1 cellular context compared by ENCODE assay signal in the genomic region with DNA sequence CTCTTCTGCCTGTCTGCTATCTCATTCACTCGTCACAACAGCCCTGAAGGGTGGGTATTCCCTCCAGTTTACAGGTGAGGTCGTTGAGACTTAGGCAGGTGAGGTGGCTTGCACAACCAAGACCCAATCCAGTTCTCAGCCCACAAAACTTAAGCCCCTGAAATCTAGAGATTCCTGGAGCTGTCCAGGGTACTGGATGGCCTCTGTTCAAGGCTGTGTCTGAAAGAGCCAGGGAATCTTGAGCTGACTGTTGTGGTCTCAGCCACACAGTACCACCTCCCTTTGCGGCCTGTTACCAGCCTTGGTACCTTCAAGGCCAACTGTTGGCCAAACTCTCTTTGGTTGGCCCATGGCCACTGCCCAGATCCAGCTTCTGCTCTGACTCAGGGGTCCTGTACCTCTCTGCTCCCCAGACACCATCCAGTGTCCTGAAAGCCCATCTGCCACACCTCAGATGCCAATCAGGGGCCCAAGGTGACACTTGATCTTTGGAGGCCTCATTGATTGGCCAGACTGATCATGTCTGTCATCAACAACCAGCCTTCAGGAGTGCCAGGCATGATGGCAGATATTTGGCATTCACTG.
TF ChIP-seq lines count a peak whose summit lies in the region.

No MANE protein-coding gene starts in this region.

TF ChIP-seq in HepG2, 621 proteins besides CTCF, POLR2A, EP300 and RAD21 (continued from another document):
- TF ChIP-seq, protein P1, sequence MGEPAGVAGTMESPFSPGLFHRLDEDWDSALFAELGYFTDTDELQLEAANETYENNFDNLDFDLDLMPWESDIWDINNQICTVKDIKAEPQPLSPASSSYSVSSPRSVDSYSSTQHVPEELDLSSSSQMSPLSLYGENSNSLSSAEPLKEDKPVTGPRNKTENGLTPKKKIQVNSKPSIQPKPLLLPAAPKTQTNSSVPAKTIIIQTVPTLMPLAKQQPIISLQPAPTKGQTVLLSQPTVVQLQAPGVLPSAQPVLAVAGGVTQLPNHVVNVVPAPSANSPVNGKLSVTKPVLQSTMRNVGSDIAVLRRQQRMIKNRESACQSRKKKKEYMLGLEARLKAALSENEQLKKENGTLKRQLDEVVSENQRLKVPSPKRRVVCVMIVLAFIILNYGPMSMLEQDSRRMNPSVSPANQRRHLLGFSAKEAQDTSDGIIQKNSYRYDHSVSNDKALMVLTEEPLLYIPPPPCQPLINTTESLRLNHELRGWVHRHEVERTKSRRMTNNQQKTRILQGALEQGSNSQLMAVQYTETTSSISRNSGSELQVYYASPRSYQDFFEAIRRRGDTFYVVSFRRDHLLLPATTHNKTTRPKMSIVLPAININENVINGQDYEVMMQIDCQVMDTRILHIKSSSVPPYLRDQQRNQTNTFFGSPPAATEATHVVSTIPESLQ (CRISPR knock-in tag; conservative IDR thresholded peaks at IDR 0.05): no peak
- TF ChIP-seq SIX4 (CRISPR knock-in tag; IDR thresholded peaks at IDR 0.05) (peak; percentile 29; the same call in 1 of the 2 replicates), RXRB (CRISPR knock-in tag; IDR thresholded peaks at IDR 0.05; ENCODE audit: borderline replicate concordance) (0 out of 2 replicates have a peak, but pooled peaks have one; percentile 14), MIER2 (CRISPR knock-in tag; IDR thresholded peaks at IDR 0.05) (peak; percentile 96), ZSCAN9 (CRISPR knock-in tag; IDR thresholded peaks at IDR 0.05; ENCODE audit: borderline replicate concordance) (0 out of 2 replicates have a peak, but pooled peaks have one; percentile 63), SALL1 (CRISPR knock-in tag; IDR thresholded peaks at IDR 0.05) (peak; percentile 41; the same call in 1 of the 2 replicates), EHMT2 (IDR thresholded peaks at IDR 0.05; ENCODE audit: borderline replicate concordance, low read depth, low read length) (0 out of 2 replicates have a peak, but pooled peaks have one; percentile 74), KLF9 (CRISPR knock-in tag; IDR thresholded peaks at IDR 0.05; ENCODE audit: low read depth) (no peak), ZNF12 (CRISPR knock-in tag; IDR thresholded peaks at IDR 0.05) (0 out of 2 replicates have a peak, but pooled peaks have one; percentile 55), ZNF235 (CRISPR knock-in tag; IDR thresholded peaks at IDR 0.05; ENCODE audit: borderline replicate concordance) (no peak)
- TF ChIP-seq, protein P2, sequence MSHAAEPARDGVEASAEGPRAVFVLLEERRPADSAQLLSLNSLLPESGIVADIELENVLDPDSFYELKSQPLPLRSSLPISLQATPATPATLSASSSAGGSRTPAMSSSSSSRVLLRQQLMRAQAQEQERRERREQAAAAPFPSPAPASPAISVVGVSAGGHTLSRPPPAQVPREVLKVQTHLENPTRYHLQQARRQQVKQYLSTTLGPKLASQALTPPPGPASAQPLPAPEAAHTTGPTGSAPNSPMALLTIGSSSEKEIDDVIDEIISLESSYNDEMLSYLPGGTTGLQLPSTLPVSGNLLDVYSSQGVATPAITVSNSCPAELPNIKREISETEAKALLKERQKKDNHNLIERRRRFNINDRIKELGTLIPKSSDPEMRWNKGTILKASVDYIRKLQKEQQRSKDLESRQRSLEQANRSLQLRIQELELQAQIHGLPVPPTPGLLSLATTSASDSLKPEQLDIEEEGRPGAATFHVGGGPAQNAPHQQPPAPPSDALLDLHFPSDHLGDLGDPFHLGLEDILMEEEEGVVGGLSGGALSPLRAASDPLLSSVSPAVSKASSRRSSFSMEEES (CRISPR knock-in tag; IDR thresholded peaks at IDR 0.05): peak; percentile 41; the same call in 1 of the 2 replicates
- TF ChIP-seq, protein P3, sequence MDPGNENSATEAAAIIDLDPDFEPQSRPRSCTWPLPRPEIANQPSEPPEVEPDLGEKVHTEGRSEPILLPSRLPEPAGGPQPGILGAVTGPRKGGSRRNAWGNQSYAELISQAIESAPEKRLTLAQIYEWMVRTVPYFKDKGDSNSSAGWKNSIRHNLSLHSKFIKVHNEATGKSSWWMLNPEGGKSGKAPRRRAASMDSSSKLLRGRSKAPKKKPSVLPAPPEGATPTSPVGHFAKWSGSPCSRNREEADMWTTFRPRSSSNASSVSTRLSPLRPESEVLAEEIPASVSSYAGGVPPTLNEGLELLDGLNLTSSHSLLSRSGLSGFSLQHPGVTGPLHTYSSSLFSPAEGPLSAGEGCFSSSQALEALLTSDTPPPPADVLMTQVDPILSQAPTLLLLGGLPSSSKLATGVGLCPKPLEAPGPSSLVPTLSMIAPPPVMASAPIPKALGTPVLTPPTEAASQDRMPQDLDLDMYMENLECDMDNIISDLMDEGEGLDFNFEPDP (CRISPR knock-in tag; conservative IDR thresholded peaks at IDR 0.05): 0 out of 2 replicates have a peak, but pooled peaks have one; percentile 32
- TF ChIP-seq, protein P4, sequence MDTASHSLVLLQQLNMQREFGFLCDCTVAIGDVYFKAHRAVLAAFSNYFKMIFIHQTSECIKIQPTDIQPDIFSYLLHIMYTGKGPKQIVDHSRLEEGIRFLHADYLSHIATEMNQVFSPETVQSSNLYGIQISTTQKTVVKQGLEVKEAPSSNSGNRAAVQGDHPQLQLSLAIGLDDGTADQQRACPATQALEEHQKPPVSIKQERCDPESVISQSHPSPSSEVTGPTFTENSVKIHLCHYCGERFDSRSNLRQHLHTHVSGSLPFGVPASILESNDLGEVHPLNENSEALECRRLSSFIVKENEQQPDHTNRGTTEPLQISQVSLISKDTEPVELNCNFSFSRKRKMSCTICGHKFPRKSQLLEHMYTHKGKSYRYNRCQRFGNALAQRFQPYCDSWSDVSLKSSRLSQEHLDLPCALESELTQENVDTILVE (CRISPR knock-in tag; IDR thresholded peaks at IDR 0.05): 0 out of 2 replicates have a peak, but pooled peaks have one; percentile 53
- TF ChIP-seq, protein P5, sequence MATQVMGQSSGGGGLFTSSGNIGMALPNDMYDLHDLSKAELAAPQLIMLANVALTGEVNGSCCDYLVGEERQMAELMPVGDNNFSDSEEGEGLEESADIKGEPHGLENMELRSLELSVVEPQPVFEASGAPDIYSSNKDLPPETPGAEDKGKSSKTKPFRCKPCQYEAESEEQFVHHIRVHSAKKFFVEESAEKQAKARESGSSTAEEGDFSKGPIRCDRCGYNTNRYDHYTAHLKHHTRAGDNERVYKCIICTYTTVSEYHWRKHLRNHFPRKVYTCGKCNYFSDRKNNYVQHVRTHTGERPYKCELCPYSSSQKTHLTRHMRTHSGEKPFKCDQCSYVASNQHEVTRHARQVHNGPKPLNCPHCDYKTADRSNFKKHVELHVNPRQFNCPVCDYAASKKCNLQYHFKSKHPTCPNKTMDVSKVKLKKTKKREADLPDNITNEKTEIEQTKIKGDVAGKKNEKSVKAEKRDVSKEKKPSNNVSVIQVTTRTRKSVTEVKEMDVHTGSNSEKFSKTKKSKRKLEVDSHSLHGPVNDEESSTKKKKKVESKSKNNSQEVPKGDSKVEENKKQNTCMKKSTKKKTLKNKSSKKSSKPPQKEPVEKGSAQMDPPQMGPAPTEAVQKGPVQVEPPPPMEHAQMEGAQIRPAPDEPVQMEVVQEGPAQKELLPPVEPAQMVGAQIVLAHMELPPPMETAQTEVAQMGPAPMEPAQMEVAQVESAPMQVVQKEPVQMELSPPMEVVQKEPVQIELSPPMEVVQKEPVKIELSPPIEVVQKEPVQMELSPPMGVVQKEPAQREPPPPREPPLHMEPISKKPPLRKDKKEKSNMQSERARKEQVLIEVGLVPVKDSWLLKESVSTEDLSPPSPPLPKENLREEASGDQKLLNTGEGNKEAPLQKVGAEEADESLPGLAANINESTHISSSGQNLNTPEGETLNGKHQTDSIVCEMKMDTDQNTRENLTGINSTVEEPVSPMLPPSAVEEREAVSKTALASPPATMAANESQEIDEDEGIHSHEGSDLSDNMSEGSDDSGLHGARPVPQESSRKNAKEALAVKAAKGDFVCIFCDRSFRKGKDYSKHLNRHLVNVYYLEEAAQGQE (IDR thresholded peaks at IDR 0.05; ENCODE audit: borderline replicate concordance in 1 of 2, low read depth in 1 of 2, low read length in 2 of 2): peak; percentile 85 to 97
- TF ChIP-seq, protein P6, sequence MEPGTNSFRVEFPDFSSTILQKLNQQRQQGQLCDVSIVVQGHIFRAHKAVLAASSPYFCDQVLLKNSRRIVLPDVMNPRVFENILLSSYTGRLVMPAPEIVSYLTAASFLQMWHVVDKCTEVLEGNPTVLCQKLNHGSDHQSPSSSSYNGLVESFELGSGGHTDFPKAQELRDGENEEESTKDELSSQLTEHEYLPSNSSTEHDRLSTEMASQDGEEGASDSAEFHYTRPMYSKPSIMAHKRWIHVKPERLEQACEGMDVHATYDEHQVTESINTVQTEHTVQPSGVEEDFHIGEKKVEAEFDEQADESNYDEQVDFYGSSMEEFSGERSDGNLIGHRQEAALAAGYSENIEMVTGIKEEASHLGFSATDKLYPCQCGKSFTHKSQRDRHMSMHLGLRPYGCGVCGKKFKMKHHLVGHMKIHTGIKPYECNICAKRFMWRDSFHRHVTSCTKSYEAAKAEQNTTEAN (CRISPR knock-in tag; conservative IDR thresholded peaks at IDR 0.05): 0 out of 2 replicates have a peak, but pooled peaks have one; percentile 36
